9 cellular contexts compared by ENCODE assay signal in genomic region chr3:74614133-74614967, GRCh38. TPM values are rescaled to one million over a fixed set of nuclear protein-coding genes. Genes with fewer than 3 reads are reported as not detected.
DNase-seq lines count a peak whose midpoint lies in the region; ATAC-seq and TF ChIP-seq lines count a peak whose summit lies in the region.
"Had no signal": no experiment of that assay in that cellular context is flagged by ENCODE, and none has a peak within 500 bp of the region (broad histone marks: within the 10 kb centered on the region; RNA-seq: fewer than 3 reads in every experiment).

CNTN3 (minus strand) TSS chr3:74614659; CDS start chr3:74521112, 93,547 bp downstream.

- no peak for DNase-seq in LNCaP clone FGC (ENCODE audit: low read depth)
- no peak for DNase-seq in coronary artery (ENCODE audit: low spot score)
- peak in 1 of 2 donors; percentile 75 for DNase-seq in left lung
- no peak for DNase-seq in KBM-7
- DNase-seq: activated naive CD4-positive, alpha-beta T cell; NK-92 treated with Interleukin-12 subunit alpha and Interleukin-12 subunit beta, amount 100 ng/mL, for 24 hours had no signal

- no peaks in the 10 kb centered on the region for H3K9me3 ChIP-seq in left lung

- H3K4me1 ChIP-seq in left lung: no peaks in the 10 kb centered on the region

- peak within 1 kb of the TSS in 1 of 2 donors; percentile 23 for H3K27ac ChIP-seq in coronary artery
- H3K27ac ChIP-seq in left lung: no peak within 1 kb of the TSS
- no peak within 1 kb of the TSS for H3K27ac ChIP-seq in temporal lobe (ENCODE audit: low read depth, low read length)

- H3K4me3 ChIP-seq in LNCaP clone FGC (ENCODE audit: low read depth, low read length): peak within 1 kb of the TSS; percentile 29; the same call in 1 of the 2 replicates
- H3K4me3 ChIP-seq in coronary artery: peak within 1 kb of the TSS; percentile 65
- H3K4me3 ChIP-seq in left lung: peak within 1 kb of the TSS; percentile 19 to 33

- TF ChIP-seq CTCF in LNCaP clone FGC (IDR thresholded peaks at IDR 0.05; ENCODE audit: control insufficient read depth, extremely low read depth, insufficient read depth) (no peak), coronary artery (IDR thresholded peaks at IDR 0.05) (no peak), left lung (IDR thresholded peaks at IDR 0.05) (no peak)

- no peaks in the 10 kb centered on the region for H3K36me3 ChIP-seq in left lung

- ATAC-seq in left lung (peak; percentile 82), GM21367 (IDR thresholded peaks at IDR 0.05; ENCODE audit: unreplicated experiment) (no peak), GM21526 (IDR thresholded peaks at IDR 0.05; ENCODE audit: low FRiP score, unreplicated experiment) (no peak)

- H3K27me3 ChIP-seq in left lung: peaks cover 12 to 36% of the 10 kb centered on the region in 2 donors

- intact Hi-C loops in left lung (cut with DNase I): no loop called here

- in situ Hi-C loops in KBM-7 (cut with MboI; ENCODE audit: low pct_unique_long_range_greater_than_20kb, low sequenced_read_pairs): no loop called here

RNA-seq across cellular contexts. Expression of gene CNTN3, which starts in this region (rescaled TPM):
- total RNA-seq in left lung: 1 to 10 TPM in 1 of 2 donors, under 1 TPM in 1; 0.92 to 2.0 TPM
- total RNA-seq in temporal lobe: 28.3 TPM
